In the genomic region with DNA sequence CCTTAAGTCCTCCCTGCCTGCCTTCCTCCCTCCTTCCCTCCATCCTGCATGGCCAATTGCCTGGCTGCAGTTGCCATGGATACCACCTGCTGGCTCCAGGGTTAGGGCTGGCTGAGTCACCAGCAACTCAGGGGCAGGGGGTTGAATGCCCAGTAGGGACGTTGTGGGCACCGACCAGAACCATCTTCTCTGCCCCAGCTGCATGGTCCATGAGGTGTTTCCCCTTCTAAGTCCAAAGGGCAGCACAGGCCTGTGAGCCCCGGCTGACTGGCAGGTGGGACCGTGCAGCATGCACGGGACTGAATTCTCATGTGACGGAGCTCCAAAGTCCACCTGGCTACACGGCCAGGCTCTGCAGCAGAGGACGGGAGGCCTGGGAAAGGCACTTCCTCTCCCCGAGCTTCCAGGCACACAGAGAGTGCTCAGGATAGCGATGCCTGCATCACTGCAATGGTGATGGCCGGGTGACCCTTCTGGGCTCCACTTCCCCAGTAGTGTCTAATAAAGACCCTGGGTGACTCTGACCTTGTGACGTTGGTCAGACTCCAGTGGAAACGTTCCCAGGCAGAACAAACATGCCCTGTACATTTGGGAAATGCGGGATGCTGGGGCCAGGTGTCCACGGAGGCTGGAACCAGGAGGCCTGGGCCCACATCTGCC, we compare ENCODE assay signal across 1 cellular context.
TF ChIP-seq lines count a peak whose summit lies in the region.

No MANE protein-coding gene starts in this region.

TF ChIP-seq in HepG2, 621 proteins besides CTCF, POLR2A, EP300 and RAD21 (continued from another document and continues in another):
- TF ChIP-seq, protein P1, sequence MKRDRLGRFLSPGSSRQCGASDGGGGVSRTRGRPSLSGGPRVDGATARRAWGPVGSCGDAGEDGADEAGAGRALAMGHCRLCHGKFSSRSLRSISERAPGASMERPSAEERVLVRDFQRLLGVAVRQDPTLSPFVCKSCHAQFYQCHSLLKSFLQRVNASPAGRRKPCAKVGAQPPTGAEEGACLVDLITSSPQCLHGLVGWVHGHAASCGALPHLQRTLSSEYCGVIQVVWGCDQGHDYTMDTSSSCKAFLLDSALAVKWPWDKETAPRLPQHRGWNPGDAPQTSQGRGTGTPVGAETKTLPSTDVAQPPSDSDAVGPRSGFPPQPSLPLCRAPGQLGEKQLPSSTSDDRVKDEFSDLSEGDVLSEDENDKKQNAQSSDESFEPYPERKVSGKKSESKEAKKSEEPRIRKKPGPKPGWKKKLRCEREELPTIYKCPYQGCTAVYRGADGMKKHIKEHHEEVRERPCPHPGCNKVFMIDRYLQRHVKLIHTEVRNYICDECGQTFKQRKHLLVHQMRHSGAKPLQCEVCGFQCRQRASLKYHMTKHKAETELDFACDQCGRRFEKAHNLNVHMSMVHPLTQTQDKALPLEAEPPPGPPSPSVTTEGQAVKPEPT (CRISPR knock-in tag; IDR thresholded peaks at IDR 0.05; ENCODE audit: low read depth), result peak; percentile 93; the same call in 1 of the 2 replicates
- TF ChIP-seq TCF7L2 (IDR thresholded peaks at IDR 0.05; ENCODE audit: low read depth, low read length) (no peak), CHCHD3 (CRISPR knock-in tag; IDR thresholded peaks at IDR 0.05) (no peak; the same call in none of the 2 replicates), ATRX (CRISPR knock-in tag; IDR thresholded peaks at IDR 0.05; ENCODE audit: borderline replicate concordance) (no peak), NKX3-1 (CRISPR knock-in tag; IDR thresholded peaks at IDR 0.05) (peak; percentile 74; the same call in 1 of the 2 replicates), YEATS2 (CRISPR knock-in tag; IDR thresholded peaks at IDR 0.05; ENCODE audit: borderline replicate concordance) (peak; percentile 77; the same call in 1 of the 2 replicates), ZNF562 (CRISPR knock-in tag; IDR thresholded peaks at IDR 0.05; ENCODE audit: borderline replicate concordance) (peak; percentile 79), ZNF143 (CRISPR knock-in tag; IDR thresholded peaks at IDR 0.05) (peak; percentile 60; the same call in 1 of the 2 replicates), HNF4G (IDR thresholded peaks at IDR 0.05; ENCODE audit: borderline replicate concordance, low read depth, low read length) (peak; percentile 94), HNF4G (CRISPR knock-in tag; IDR thresholded peaks at IDR 0.05; ENCODE audit: borderline replicate concordance, low read depth) (peak; percentile 99), TARDBP (CRISPR knock-in tag; IDR thresholded peaks at IDR 0.05) (peak; percentile 84), ZNF644 (CRISPR knock-in tag; IDR thresholded peaks at IDR 0.05; ENCODE audit: low read depth) (peak; percentile 87), ZIK1 (CRISPR knock-in tag; IDR thresholded peaks at IDR 0.05; ENCODE audit: borderline replicate concordance, low read depth) (peak; percentile 91; the same call in 1 of the 2 replicates), ZSCAN30 (CRISPR knock-in tag; IDR thresholded peaks at IDR 0.05) (peak; percentile 82; the same call in 1 of the 2 replicates), NR2F6 (IDR thresholded peaks at IDR 0.05) (no peak), NR2F6 (CRISPR knock-in tag; IDR thresholded peaks at IDR 0.05) (peak; percentile 85), HOXA9 (CRISPR knock-in tag; IDR thresholded peaks at IDR 0.05; ENCODE audit: borderline replicate concordance) (no peak), HMGXB3 (CRISPR knock-in tag; IDR thresholded peaks at IDR 0.05; ENCODE audit: borderline replicate concordance) (peak; percentile 86), GFI1 (CRISPR knock-in tag; IDR thresholded peaks at IDR 0.05; ENCODE audit: borderline replicate concordance) (peak; percentile 81; the same call in 1 of the 2 replicates), HMGA1 (CRISPR knock-in tag; conservative IDR thresholded peaks at IDR 0.05) (no peak), ZNF484 (CRISPR knock-in tag; IDR thresholded peaks at IDR 0.05; ENCODE audit: borderline replicate concordance, low read depth) (peak; percentile 64; the same call in 1 of the 2 replicates), PHF20 (CRISPR knock-in tag; IDR thresholded peaks at IDR 0.05) (peak; percentile 60; the same call in 1 of the 2 replicates), NR0B2 (CRISPR knock-in tag; IDR thresholded peaks at IDR 0.05) (peak; percentile 94), ZNF879 (CRISPR knock-in tag; IDR thresholded peaks at IDR 0.05) (peak; percentile 87; the same call in 1 of the 2 replicates), ZSCAN9 (CRISPR knock-in tag; IDR thresholded peaks at IDR 0.05; ENCODE audit: borderline replicate concordance) (peak; percentile 98), ZFP62 (CRISPR knock-in tag; IDR thresholded peaks at IDR 0.05) (no peak), HNRNPLL (IDR thresholded peaks at IDR 0.05; ENCODE audit: low read depth, low read length, poor library complexity, severe bottlenecking) (no peak), SYNCRIP (IDR thresholded peaks at IDR 0.05; ENCODE audit: insufficient read depth, low read depth, low read length) (no peak), TFDP1 (CRISPR knock-in tag; IDR thresholded peaks at IDR 0.05; ENCODE audit: borderline replicate concordance) (peak; percentile 93), ZNF263 (CRISPR knock-in tag; IDR thresholded peaks at IDR 0.05) (peak; percentile 89), HNRNPK (IDR thresholded peaks at IDR 0.05; ENCODE audit: low read depth, low read length, poor library complexity, severe bottlenecking) (no peak), ZNF292 (CRISPR knock-in tag; IDR thresholded peaks at IDR 0.05; ENCODE audit: borderline replicate concordance, low read depth) (peak; percentile 68; the same call in 1 of the 2 replicates), ZNF674 (CRISPR knock-in tag; IDR thresholded peaks at IDR 0.05; ENCODE audit: low read depth) (0 out of 2 replicates have a peak, but pooled peaks have one; percentile 47), NFAT5 (CRISPR knock-in tag; IDR thresholded peaks at IDR 0.05) (peak; percentile 96), PLSCR1 (CRISPR knock-in tag; IDR thresholded peaks at IDR 0.05; ENCODE audit: borderline replicate concordance) (0 out of 2 replicates have a peak, but pooled peaks have one; percentile 60), ISX (CRISPR knock-in tag; conservative IDR thresholded peaks at IDR 0.05) (no peak), ZNF234 (CRISPR knock-in tag; conservative IDR thresholded peaks at IDR 0.05) (no peak), TBP (CRISPR knock-in tag; IDR thresholded peaks at IDR 0.05) (no peak), NCOA5 (CRISPR knock-in tag; IDR thresholded peaks at IDR 0.05) (no peak)
- TF ChIP-seq, protein P2, sequence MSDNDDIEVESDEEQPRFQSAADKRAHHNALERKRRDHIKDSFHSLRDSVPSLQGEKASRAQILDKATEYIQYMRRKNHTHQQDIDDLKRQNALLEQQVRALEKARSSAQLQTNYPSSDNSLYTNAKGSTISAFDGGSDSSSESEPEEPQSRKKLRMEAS (IDR thresholded peaks at IDR 0.05), result peak; percentile 97
- TF ChIP-seq, protein P3, sequence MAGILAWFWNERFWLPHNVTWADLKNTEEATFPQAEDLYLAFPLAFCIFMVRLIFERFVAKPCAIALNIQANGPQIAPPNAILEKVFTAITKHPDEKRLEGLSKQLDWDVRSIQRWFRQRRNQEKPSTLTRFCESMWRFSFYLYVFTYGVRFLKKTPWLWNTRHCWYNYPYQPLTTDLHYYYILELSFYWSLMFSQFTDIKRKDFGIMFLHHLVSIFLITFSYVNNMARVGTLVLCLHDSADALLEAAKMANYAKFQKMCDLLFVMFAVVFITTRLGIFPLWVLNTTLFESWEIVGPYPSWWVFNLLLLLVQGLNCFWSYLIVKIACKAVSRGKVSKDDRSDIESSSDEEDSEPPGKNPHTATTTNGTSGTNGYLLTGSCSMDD (CRISPR knock-in tag; IDR thresholded peaks at IDR 0.05), result 0 out of 2 replicates have a peak, but pooled peaks have one; percentile 35
- TF ChIP-seq, protein P4, sequence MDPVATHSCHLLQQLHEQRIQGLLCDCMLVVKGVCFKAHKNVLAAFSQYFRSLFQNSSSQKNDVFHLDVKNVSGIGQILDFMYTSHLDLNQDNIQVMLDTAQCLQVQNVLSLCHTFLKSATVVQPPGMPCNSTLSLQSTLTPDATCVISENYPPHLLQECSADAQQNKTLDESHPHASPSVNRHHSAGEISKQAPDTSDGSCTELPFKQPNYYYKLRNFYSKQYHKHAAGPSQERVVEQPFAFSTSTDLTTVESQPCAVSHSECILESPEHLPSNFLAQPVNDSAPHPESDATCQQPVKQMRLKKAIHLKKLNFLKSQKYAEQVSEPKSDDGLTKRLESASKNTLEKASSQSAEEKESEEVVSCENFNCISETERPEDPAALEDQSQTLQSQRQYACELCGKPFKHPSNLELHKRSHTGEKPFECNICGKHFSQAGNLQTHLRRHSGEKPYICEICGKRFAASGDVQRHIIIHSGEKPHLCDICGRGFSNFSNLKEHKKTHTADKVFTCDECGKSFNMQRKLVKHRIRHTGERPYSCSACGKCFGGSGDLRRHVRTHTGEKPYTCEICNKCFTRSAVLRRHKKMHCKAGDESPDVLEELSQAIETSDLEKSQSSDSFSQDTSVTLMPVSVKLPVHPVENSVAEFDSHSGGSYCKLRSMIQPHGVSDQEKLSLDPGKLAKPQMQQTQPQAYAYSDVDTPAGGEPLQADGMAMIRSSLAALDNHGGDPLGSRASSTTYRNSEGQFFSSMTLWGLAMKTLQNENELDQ (CRISPR knock-in tag; IDR thresholded peaks at IDR 0.05; ENCODE audit: borderline replicate concordance), result no peak
